In the genomic region with DNA sequence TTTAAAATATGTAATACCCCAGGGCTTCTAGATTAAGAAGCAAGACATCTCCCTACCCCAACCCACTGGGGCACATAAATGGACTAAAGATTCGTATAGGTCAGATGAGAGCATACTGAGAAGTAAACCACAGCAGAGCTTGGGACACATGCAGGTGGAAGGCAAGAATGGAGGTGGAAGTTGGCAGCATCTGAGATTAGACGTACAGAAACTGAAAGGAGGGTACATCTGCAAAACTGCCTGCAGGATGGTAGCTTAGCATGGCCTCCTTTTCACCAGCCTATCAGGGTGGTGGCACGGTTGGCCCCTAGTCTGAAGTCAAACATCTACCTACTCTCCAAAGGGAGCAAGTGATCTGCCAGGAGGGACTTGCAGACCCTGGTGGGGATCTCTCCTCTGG, we compare ENCODE assay signal across 12 cellular contexts.
DNase-seq lines count a peak whose midpoint lies in the region; ATAC-seq and TF ChIP-seq lines count a peak whose summit lies in the region.
"Had no signal": no experiment of that assay in that cellular context is flagged by ENCODE, and none has a peak within 500 bp of the region (broad histone marks: within the 10 kb centered on the region; RNA-seq: fewer than 3 reads in every experiment).

No MANE protein-coding gene starts in this region.

- peaks cover 70% of the 10 kb centered on the region for H3K4me1 ChIP-seq in KMS-11 (ENCODE audit: low read depth, poor library complexity, severe bottlenecking)
- no peaks in the 10 kb centered on the region for H3K4me1 ChIP-seq in mesenchymal stem cell (ENCODE audit: control insufficient read depth, insufficient read depth, low read depth, low read length)
- H3K4me1 ChIP-seq in suprapubic skin: peaks cover 63% of the 10 kb centered on the region
- H3K4me1 ChIP-seq: A549 had no signal

- H2AK5ac ChIP-seq in mesenchymal stem cell (ENCODE audit: low read length, severe bottlenecking): no peak overlapping the region

- WGBS in mesenchymal stem cell: 94% methylated on average over 3 of the region's 3 CpGs
- WGBS in suprapubic skin: 76% methylated on average over 3 of the region's 3 CpGs

- peak overlapping the region in 1 of 2 experiments; percentile 66 for H3K14ac ChIP-seq in mesenchymal stem cell (ENCODE audit: low read length in 2 of 2)

- peak overlapping the region in 1 of 2 experiments; percentile 63 for H2BK12ac ChIP-seq in mesenchymal stem cell (ENCODE audit: low read length in 2 of 2)

- no peak overlapping the region for H2BK5ac ChIP-seq in mesenchymal stem cell (ENCODE audit: low read depth, low read length, poor library complexity, severe bottlenecking)

- peak overlapping the region; percentile 60; the same call in 1 of the 2 replicates for H3K27ac ChIP-seq in KMS-11
- H3K27ac ChIP-seq in mesenchymal stem cell (ENCODE audit: low read length, poor library complexity, severe bottlenecking): no peak overlapping the region
- no peak overlapping the region for H3K27ac ChIP-seq in suprapubic skin
- H3K27ac ChIP-seq: A549, C4-2B had no signal

- peak overlapping the region; percentile 13 for H3K4ac ChIP-seq in mesenchymal stem cell (ENCODE audit: low read depth in 1 of 2, low read length in 2 of 2)

- no peaks in the 10 kb centered on the region for H4K20me1 ChIP-seq in KMS-11 (ENCODE audit: insufficient read depth)

- H3K9me3 ChIP-seq in mesenchymal stem cell (ENCODE audit: control insufficient read depth, low read length) (no peaks in the 10 kb centered on the region), suprapubic skin (no peaks in the 10 kb centered on the region)
- H3K9me3 ChIP-seq: A549, BE2C had no signal

- no peak overlapping the region for H4K91ac ChIP-seq in mesenchymal stem cell (ENCODE audit: low read length)

- ATAC-seq in GM18909 (IDR thresholded peaks at IDR 0.05; ENCODE audit: poor library complexity, unreplicated experiment) (peak; percentile 46), HG03469 (IDR thresholded peaks at IDR 0.05; ENCODE audit: unreplicated experiment) (no peak)
- ATAC-seq: A549 had no signal

- no peaks in the 10 kb centered on the region for H3K27me3 ChIP-seq in KMS-11 (ENCODE audit: insufficient read depth, low read depth)
- H3K27me3 ChIP-seq in mesenchymal stem cell (ENCODE audit: control insufficient read depth in 1 of 2, insufficient read depth in 1 of 2, low read length in 2 of 2): no peaks in the 10 kb centered on the region
- no peaks in the 10 kb centered on the region for H3K27me3 ChIP-seq in suprapubic skin
- H3K27me3 ChIP-seq: BE2C had no signal

- peak overlapping the region; percentile 10 for H4K8ac ChIP-seq in mesenchymal stem cell (ENCODE audit: low read length)

- H3K4me3 ChIP-seq in KMS-11 (IDR thresholded peaks at IDR 0.05; ENCODE audit: insufficient read depth, low read depth, low read length): no peak overlapping the region
- H3K4me3 ChIP-seq in mesenchymal stem cell (ENCODE audit: insufficient read depth in 1 of 2, low read depth in 1 of 2, low read length in 2 of 2): no peak overlapping the region
- no peak overlapping the region for H3K4me3 ChIP-seq in suprapubic skin
- H3K4me3 ChIP-seq: A549 had no signal

- no peak for TF ChIP-seq EP300 in suprapubic skin (IDR thresholded peaks at IDR 0.05)

- H3K36me3 ChIP-seq in KMS-11 (ENCODE audit: insufficient read depth): no peaks in the 10 kb centered on the region
- H3K36me3 ChIP-seq in mesenchymal stem cell (ENCODE audit: control insufficient read depth in 1 of 2, insufficient read depth in 2 of 2, low read depth in 1 of 2, low read length in 2 of 2): no peaks in the 10 kb centered on the region
- H3K36me3 ChIP-seq in suprapubic skin: no peaks in the 10 kb centered on the region

- TF ChIP-seq CTCF in KMS-11 (conservative IDR thresholded peaks at IDR 0.05; ENCODE audit: low read depth, low read length): no peak
- no peak for TF ChIP-seq CTCF in suprapubic skin (IDR thresholded peaks at IDR 0.05)

- DNase-seq in mesenchymal stem cell: no peak
- no peak for DNase-seq in central memory CD4-positive, alpha-beta T cell
- DNase-seq in suprapubic skin (ENCODE audit: low spot score in 2 of 2): no peak
- DNase-seq: BE2C, DMS153, DMS79 treated with DMSO at 0.1 percent for 48 hours, EL had no signal

- H3K9ac ChIP-seq in KMS-11 (no peak overlapping the region), mesenchymal stem cell (ENCODE audit: low read length) (no peak overlapping the region)

- peaks cover 18% of the 10 kb centered on the region for H3K79me1 ChIP-seq in mesenchymal stem cell (replicated peaks; ENCODE audit: low read length, poor library complexity, severe bottlenecking)

- H2AFZ ChIP-seq in KMS-11 (ENCODE audit: low read depth) (peak overlapping the region; percentile 38; the same call in 1 of the 2 replicates), mesenchymal stem cell (ENCODE audit: low read depth, low read length) (no peak overlapping the region)

- TF ChIP-seq POLR2A in suprapubic skin (IDR thresholded peaks at IDR 0.05): no peak

- peak overlapping the region in 1 of 2 experiments; percentile 43 for H3K18ac ChIP-seq in mesenchymal stem cell (ENCODE audit: low read depth in 1 of 2, low read length in 2 of 2)

- H2BK15ac ChIP-seq in mesenchymal stem cell (ENCODE audit: low read depth, poor library complexity, severe bottlenecking): no peak overlapping the region

- no peaks in the 10 kb centered on the region for H3K79me2 ChIP-seq in KMS-11 (ENCODE audit: insufficient read depth, low read depth)

- H3K23ac ChIP-seq in mesenchymal stem cell (ENCODE audit: low read length in 2 of 2): no peak overlapping the region

- no peak overlapping the region for H2BK120ac ChIP-seq in mesenchymal stem cell (ENCODE audit: low read depth, low read length)

- peak overlapping the region; percentile 78 for H3K4me2 ChIP-seq in KMS-11
- no peak overlapping the region for H3K4me2 ChIP-seq in mesenchymal stem cell (ENCODE audit: low read length, poor library complexity, severe bottlenecking)
- H3K4me2 ChIP-seq: A549 had no signal
